2 cellular contexts compared by ENCODE assay signal in genomic region chrX:41602946-41603345, GRCh38.
A peak's percentile ranks its signal among the peaks of the same experiment; 100 is the strongest.
TF ChIP-seq lines count a peak whose summit lies in the region.

No MANE protein-coding gene starts in this region.

TF ChIP-seq in GM23338, 12 proteins besides CTCF, POLR2A, EP300 and RAD21:
- TF ChIP-seq, protein P1, sequence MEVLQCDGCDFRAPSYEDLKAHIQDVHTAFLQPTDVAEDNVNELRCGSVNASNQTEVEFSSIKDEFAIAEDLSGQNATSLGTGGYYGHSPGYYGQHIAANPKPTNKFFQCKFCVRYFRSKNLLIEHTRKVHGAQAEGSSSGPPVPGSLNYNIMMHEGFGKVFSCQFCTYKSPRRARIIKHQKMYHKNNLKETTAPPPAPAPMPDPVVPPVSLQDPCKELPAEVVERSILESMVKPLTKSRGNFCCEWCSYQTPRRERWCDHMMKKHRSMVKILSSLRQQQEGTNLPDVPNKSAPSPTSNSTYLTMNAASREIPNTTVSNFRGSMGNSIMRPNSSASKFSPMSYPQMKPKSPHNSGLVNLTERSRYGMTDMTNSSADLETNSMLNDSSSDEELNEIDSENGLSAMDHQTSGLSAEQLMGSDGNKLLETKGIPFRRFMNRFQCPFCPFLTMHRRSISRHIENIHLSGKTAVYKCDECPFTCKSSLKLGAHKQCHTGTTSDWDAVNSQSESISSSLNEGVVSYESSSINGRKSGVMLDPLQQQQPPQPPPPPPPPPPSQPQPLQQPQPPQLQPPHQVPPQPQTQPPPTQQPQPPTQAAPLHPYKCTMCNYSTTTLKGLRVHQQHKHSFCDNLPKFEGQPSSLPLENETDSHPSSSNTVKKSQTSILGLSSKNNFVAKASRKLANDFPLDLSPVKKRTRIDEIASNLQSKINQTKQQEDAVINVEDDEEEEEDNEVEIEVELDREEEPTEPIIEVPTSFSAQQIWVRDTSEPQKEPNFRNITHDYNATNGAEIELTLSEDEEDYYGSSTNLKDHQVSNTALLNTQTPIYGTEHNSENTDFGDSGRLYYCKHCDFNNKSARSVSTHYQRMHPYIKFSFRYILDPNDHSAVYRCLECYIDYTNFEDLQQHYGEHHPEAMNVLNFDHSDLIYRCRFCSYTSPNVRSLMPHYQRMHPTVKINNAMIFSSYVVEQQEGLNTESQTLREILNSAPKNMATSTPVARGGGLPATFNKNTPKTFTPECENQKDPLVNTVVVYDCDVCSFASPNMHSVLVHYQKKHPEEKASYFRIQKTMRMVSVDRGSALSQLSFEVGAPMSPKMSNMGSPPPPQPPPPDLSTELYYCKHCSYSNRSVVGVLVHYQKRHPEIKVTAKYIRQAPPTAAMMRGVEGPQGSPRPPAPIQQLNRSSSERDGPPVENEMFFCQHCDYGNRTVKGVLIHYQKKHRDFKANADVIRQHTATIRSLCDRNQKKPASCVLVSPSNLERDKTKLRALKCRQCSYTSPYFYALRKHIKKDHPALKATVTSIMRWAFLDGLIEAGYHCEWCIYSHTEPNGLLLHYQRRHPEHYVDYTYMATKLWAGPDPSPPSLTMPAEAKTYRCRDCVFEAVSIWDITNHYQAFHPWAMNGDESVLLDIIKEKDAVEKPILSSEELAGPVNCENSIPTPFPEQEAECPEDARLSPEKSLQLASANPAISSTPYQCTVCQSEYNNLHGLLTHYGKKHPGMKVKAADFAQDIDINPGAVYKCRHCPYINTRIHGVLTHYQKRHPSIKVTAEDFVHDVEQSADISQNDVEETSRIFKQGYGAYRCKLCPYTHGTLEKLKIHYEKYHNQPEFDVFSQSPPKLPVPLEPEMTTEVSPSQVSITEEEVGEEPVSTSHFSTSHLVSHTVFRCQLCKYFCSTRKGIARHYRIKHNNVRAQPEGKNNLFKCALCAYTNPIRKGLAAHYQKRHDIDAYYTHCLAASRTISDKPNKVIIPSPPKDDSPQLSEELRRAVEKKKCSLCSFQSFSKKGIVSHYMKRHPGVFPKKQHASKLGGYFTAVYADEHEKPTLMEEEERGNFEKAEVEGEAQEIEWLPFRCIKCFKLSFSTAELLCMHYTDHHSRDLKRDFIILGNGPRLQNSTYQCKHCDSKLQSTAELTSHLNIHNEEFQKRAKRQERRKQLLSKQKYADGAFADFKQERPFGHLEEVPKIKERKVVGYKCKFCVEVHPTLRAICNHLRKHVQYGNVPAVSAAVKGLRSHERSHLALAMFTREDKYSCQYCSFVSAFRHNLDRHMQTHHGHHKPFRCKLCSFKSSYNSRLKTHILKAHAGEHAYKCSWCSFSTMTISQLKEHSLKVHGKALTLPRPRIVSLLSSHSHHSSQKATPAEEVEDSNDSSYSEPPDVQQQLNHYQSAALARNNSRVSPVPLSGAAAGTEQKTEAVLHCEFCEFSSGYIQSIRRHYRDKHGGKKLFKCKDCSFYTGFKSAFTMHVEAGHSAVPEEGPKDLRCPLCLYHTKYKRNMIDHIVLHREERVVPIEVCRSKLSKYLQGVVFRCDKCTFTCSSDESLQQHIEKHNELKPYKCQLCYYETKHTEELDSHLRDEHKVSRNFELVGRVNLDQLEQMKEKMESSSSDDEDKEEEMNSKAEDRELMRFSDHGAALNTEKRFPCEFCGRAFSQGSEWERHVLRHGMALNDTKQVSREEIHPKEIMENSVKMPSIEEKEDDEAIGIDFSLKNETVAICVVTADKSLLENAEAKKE (CRISPR knock-in tag; IDR thresholded peaks at IDR 0.05): no peak
- peak; percentile 13; the same call in 1 of the 2 replicates for TF ChIP-seq NANOG (IDR thresholded peaks at IDR 0.05; ENCODE audit: borderline replicate concordance)

TF ChIP-seq in WTC11, 78 proteins besides CTCF, POLR2A, EP300 and RAD21 (continued from another document):
- TF ChIP-seq, protein P2, sequence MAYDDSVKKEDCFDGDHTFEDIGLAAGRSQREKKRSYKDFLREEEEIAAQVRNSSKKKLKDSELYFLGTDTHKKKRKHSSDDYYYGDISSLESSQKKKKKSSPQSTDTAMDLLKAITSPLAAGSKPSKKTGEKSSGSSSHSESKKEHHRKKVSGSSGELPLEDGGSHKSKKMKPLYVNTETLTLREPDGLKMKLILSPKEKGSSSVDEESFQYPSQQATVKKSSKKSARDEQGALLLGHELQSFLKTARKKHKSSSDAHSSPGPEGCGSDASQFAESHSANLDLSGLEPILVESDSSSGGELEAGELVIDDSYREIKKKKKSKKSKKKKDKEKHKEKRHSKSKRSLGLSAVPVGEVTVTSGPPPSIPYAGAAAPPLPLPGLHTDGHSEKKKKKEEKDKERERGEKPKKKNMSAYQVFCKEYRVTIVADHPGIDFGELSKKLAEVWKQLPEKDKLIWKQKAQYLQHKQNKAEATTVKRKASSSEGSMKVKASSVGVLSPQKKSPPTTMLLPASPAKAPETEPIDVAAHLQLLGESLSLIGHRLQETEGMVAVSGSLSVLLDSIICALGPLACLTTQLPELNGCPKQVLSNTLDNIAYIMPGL (CRISPR knock-in tag; IDR thresholded peaks at IDR 0.05): no peak
- TF ChIP-seq, protein P3, sequence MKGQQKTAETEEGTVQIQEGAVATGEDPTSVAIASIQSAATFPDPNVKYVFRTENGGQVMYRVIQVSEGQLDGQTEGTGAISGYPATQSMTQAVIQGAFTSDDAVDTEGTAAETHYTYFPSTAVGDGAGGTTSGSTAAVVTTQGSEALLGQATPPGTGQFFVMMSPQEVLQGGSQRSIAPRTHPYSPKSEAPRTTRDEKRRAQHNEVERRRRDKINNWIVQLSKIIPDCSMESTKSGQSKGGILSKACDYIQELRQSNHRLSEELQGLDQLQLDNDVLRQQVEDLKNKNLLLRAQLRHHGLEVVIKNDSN (CRISPR knock-in tag; IDR thresholded peaks at IDR 0.05): no peak
- no peak for TF ChIP-seq ZNF121 (CRISPR knock-in tag; IDR thresholded peaks at IDR 0.05)
- no peak for TF ChIP-seq NFATC4 (CRISPR knock-in tag; IDR thresholded peaks at IDR 0.05)
- TF ChIP-seq SMAD4 (CRISPR knock-in tag; IDR thresholded peaks at IDR 0.05): no peak
- TF ChIP-seq NR2C2 (CRISPR knock-in tag; IDR thresholded peaks at IDR 0.05): no peak
- TF ChIP-seq, protein P4, sequence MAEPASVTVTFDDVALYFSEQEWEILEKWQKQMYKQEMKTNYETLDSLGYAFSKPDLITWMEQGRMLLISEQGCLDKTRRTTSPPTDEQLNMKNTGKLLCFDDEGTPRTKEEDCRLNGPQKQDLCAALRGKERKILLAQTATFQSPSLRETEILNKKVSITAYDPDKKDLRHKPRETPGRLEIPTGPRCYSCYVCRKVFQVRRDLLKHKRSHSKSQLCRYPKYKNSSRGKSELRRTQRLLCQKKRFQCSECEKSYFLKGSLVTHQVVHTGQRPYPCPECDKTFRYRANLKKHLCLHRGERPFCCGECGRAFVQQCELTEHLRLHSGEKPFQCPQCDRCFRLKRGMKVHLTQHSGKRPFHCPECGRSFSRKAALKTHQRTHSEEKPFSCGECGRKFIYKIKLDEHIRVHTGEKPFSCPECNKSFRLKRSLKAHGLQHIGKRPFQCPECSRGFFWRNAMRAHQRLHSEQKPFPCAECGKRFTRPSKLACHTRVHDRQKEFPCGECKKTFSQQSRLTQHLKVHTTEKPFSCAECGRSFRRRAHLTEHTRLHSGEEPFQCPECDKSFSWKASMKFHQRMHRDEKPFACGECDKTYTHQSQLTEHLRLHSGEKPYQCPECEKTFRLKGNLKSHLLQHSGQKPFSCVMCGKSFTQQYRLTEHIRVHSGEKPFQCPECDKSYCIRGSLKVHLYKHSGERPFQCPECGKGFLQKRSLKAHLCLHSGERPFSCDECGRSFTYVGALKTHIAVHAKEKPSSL (CRISPR knock-in tag; conservative IDR thresholded peaks at IDR 0.05): no peak
- TF ChIP-seq AFF4 (CRISPR knock-in tag; IDR thresholded peaks at IDR 0.05; ENCODE audit: borderline replicate concordance): no peak
- TF ChIP-seq ATF1 (CRISPR knock-in tag; IDR thresholded peaks at IDR 0.05): no peak
- TF ChIP-seq RORB (CRISPR knock-in tag; IDR thresholded peaks at IDR 0.05): no peak
- TF ChIP-seq ZNF232 (CRISPR knock-in tag; IDR thresholded peaks at IDR 0.05): no peak
- TF ChIP-seq, protein P5, sequence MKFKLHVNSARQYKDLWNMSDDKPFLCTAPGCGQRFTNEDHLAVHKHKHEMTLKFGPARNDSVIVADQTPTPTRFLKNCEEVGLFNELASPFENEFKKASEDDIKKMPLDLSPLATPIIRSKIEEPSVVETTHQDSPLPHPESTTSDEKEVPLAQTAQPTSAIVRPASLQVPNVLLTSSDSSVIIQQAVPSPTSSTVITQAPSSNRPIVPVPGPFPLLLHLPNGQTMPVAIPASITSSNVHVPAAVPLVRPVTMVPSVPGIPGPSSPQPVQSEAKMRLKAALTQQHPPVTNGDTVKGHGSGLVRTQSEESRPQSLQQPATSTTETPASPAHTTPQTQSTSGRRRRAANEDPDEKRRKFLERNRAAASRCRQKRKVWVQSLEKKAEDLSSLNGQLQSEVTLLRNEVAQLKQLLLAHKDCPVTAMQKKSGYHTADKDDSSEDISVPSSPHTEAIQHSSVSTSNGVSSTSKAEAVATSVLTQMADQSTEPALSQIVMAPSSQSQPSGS (CRISPR knock-in tag; IDR thresholded peaks at IDR 0.05; ENCODE audit: borderline replicate concordance, low read depth): no peak
- TF ChIP-seq USF2 (CRISPR knock-in tag; IDR thresholded peaks at IDR 0.05): no peak
- TF ChIP-seq, protein P6, sequence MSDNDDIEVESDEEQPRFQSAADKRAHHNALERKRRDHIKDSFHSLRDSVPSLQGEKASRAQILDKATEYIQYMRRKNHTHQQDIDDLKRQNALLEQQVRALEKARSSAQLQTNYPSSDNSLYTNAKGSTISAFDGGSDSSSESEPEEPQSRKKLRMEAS (CRISPR knock-in tag; IDR thresholded peaks at IDR 0.05): no peak
